30 cellular contexts compared by ENCODE assay signal in genomic region chr4:151614532-151614931, GRCh38.
"Had no signal": no experiment of that assay in that cellular context is flagged by ENCODE, and none has a peak within 500 bp of the region (broad histone marks: within the 10 kb centered on the region; RNA-seq: fewer than 3 reads in every experiment).

No MANE protein-coding gene starts in this region.

- H3K4me3 ChIP-seq: body of pancreas, esophagus muscularis mucosa, gastrocnemius medialis, heart left ventricle had no signal

- DNase-seq: activated CD4-positive, alpha-beta memory T cell treated with anti-CD3 and anti-CD28 coated beads, Interleukin-2, amount 10 ng/mL, durations not matched to agents 7 days and 5 days; activated CD4-positive, alpha-beta T cell treated with anti-CD3 and anti-CD28 coated beads for 36 hours; activated CD4-positive, alpha-beta T cell treated with anti-CD3 and anti-CD28 coated beads, Interleukin-2, amount 10 ng/mL, durations not matched to agents 24 days and 14 days; activated CD4-positive, CD25-positive, alpha-beta regulatory T cell; activated CD4-positive, CD25-positive, alpha-beta regulatory T cell treated with anti-CD3 and anti-CD28 coated beads, Interleukin-2, amount 50 U/mL, for 72 hours; activated CD8-positive, alpha-beta memory T cell treated with anti-CD3 and anti-CD28 coated beads, Interleukin-2, amount 50 U/mL, for 48 hours; activated effector memory CD4-positive, alpha-beta T cell treated with Interleukin-2 at 50 U/mL for 16 hours; activated gamma-delta T cell treated with Interleukin-2 at 50 U/mL for 16 hours; activated naive CD4-positive, alpha-beta T cell treated with anti-CD3 and anti-CD28 coated beads, Interleukin-2, amount 50 U/mL, for 16 hours; activated naive CD4-positive, alpha-beta T cell treated with Interleukin-2 at 50 U/mL for 16 hours; activated T-cell treated with anti-CD3 and anti-CD28 coated beads for 4 hours; activated T-cell treated with anti-CD3 and anti-CD28 coated beads, Interleukin-2, amount 50 U/mL, for 24 hours; amniotic stem cell; anterior cingulate cortex; body of pancreas; caudate nucleus; cortex of kidney; dermis blood vessel endothelial cell; effector CD4-positive, alpha-beta T cell; effector memory CD8-positive, alpha-beta T cell; erythroblast; gastrocnemius medialis; glutamatergic neuron; heart left ventricle; T-cell; T-helper 17 cell; T1000 had no signal

- ATAC-seq: activated CD4-positive, alpha-beta T cell treated with anti-CD3 and anti-CD28 coated beads for 36 hours; activated T-helper 17 cell treated with anti-CD3 and anti-CD28 coated beads, Interleukin-2, amount 50 U/mL, for 72 hours; body of pancreas; effector memory CD8-positive, alpha-beta T cell; foreskin keratinocyte; gastrocnemius medialis; heart left ventricle; T-cell; T-helper 17 cell had no signal

- H3K27ac ChIP-seq: body of pancreas, esophagus muscularis mucosa, foreskin keratinocyte, gastrocnemius medialis, heart left ventricle had no signal

- H3K36me3 ChIP-seq: esophagus muscularis mucosa, gastrocnemius medialis, heart left ventricle had no signal

- H3K27me3 ChIP-seq: body of pancreas, esophagus muscularis mucosa, foreskin keratinocyte, gastrocnemius medialis, heart left ventricle had no signal

- H3K9me3 ChIP-seq: body of pancreas, esophagus muscularis mucosa, gastrocnemius medialis, heart left ventricle had no signal
